In genomic region chr11:63839508-63840355, GRCh38 we compare ENCODE assay signal across 8 cellular contexts. TPM values are rescaled to one million over a fixed set of nuclear protein-coding genes. Genes with fewer than 3 reads are reported as not detected.
DNase-seq lines count a peak whose midpoint lies in the region; ATAC-seq and TF ChIP-seq lines count a peak whose summit lies in the region.

No MANE protein-coding gene starts in this region.

- in situ Hi-C loops in astrocyte of the spinal cord (cut with HindIII; ENCODE audit: low sequenced_read_pairs) = loop anchor here (10.0 kb wide), 1 partner anchor 55 kb away; no protein-coding TSS in a partner anchor

- H3K4me1 ChIP-seq in CD8-positive, alpha-beta memory T cell (ENCODE audit: insufficient read depth, low read length) = peaks cover 38% of the 10 kb centered on the region

- peak overlapping the region; percentile 44 for H3K4me3 ChIP-seq in CD8-positive, alpha-beta memory T cell (ENCODE audit: low read length)
- H3K4me3 ChIP-seq in astrocyte of the spinal cord (ENCODE audit: low read depth, low read length) (peak overlapping the region; percentile 91), kidney epithelial cell (ENCODE audit: low read depth, low read length) (peak overlapping the region; percentile 83)

- H3K36me3 Mint-ChIP-seq in CD8-positive, alpha-beta memory T cell = peaks cover 0 to 48% (median 7%) of the 10 kb centered on the region in 3 donors

- TF ChIP-seq CTCF in astrocyte of the spinal cord (IDR thresholded peaks at IDR 0.05; ENCODE audit: low read depth, low read length) (no peak), kidney epithelial cell (IDR thresholded peaks at IDR 0.05; ENCODE audit: insufficient read depth, low read length, poor library complexity, severe bottlenecking) (no peak)

- H3K4me3 Mint-ChIP-seq in CD8-positive, alpha-beta memory T cell = peak overlapping the region; percentile 87 to 96 (median 90)

- no peaks in the 10 kb centered on the region for H3K27me3 ChIP-seq in CD8-positive, alpha-beta memory T cell (ENCODE audit: insufficient read depth, low read length, poor library complexity, severe bottlenecking)
- H3K27me3 ChIP-seq in kidney epithelial cell (ENCODE audit: control insufficient read depth, insufficient read depth, low read length) = no peaks in the 10 kb centered on the region

- H3K4me1 Mint-ChIP-seq in CD8-positive, alpha-beta memory T cell = peaks cover 61 to 69% (median 68%) of the 10 kb centered on the region in 3 donors

- POLR2A ChIA-PET in CD8-positive, alpha-beta memory T cell (lab: Charles Lee) = interaction anchor here (0.6 to 2.7 kb wide), 5 partner anchors 15 to 478 kb away, joined by 3 to 8 read pairs (median 4); partner anchors contain the start of genes NAA40 and PRDX5

- peak overlapping the region; percentile 80 for H3K27ac ChIP-seq in CD8-positive, alpha-beta memory T cell (ENCODE audit: low read depth, low read length)

- ATAC-seq in GM21723 (IDR thresholded peaks at IDR 0.05; ENCODE audit: unreplicated experiment) = peak; percentile 5

- no peaks in the 10 kb centered on the region for H3K36me3 ChIP-seq in CD8-positive, alpha-beta memory T cell (ENCODE audit: insufficient read depth, low read length)
- H3K36me3 ChIP-seq in kidney epithelial cell (ENCODE audit: control insufficient read depth, insufficient read depth, low read length) = no peaks in the 10 kb centered on the region

- DNase-seq in CD8-positive, alpha-beta memory T cell = peak in 1 of 5 donors; percentile 7
- DNase-seq in astrocyte of the spinal cord (ENCODE audit: low read depth, low spot score) (no peak), kidney epithelial cell (ENCODE audit: low read depth) (no peak), KG1 (lab: John Stamatoyannopoulos, UW) (no peak), pons (ENCODE audit: low spot score) (no peak)
- peak; percentile 27 for DNase-seq in stimulated activated CD4-positive, alpha-beta T cell treated with anti-CD3 and anti-CD28 coated beads, Interleukin-4, amount 100 ng/mL, for 1 hour

- CTCF ChIA-PET in CD8-positive, alpha-beta memory T cell (lab: Charles Lee) = interaction anchor here (2.6 to 11.1 kb wide), 3 partner anchors 44 to 108 kb away, joined by 7 to 225 read pairs (median 21); partner anchors contain the start of gene NAA40

- no peaks in the 10 kb centered on the region for H3K9me3 ChIP-seq in CD8-positive, alpha-beta memory T cell (ENCODE audit: low read length)

- peaks cover 0 to 4% of the 10 kb centered on the region in 2 donors for H3K27me3 Mint-ChIP-seq in CD8-positive, alpha-beta memory T cell

- H3K27ac Mint-ChIP-seq in CD8-positive, alpha-beta memory T cell = peak overlapping the region; percentile 44 to 96 (median 91)

- no peaks in the 10 kb centered on the region for H3K9me3 Mint-ChIP-seq in CD8-positive, alpha-beta memory T cell

TF ChIP-seq in PFSK-1, 5 proteins besides CTCF, POLR2A, EP300 and RAD21:
- TF ChIP-seq SIN3A (IDR thresholded peaks at IDR 0.05; ENCODE audit: borderline replicate concordance, insufficient read depth, low read length) = peak; percentile 41; the same call in 1 of the 2 replicates
- TF ChIP-seq, protein P1, sequence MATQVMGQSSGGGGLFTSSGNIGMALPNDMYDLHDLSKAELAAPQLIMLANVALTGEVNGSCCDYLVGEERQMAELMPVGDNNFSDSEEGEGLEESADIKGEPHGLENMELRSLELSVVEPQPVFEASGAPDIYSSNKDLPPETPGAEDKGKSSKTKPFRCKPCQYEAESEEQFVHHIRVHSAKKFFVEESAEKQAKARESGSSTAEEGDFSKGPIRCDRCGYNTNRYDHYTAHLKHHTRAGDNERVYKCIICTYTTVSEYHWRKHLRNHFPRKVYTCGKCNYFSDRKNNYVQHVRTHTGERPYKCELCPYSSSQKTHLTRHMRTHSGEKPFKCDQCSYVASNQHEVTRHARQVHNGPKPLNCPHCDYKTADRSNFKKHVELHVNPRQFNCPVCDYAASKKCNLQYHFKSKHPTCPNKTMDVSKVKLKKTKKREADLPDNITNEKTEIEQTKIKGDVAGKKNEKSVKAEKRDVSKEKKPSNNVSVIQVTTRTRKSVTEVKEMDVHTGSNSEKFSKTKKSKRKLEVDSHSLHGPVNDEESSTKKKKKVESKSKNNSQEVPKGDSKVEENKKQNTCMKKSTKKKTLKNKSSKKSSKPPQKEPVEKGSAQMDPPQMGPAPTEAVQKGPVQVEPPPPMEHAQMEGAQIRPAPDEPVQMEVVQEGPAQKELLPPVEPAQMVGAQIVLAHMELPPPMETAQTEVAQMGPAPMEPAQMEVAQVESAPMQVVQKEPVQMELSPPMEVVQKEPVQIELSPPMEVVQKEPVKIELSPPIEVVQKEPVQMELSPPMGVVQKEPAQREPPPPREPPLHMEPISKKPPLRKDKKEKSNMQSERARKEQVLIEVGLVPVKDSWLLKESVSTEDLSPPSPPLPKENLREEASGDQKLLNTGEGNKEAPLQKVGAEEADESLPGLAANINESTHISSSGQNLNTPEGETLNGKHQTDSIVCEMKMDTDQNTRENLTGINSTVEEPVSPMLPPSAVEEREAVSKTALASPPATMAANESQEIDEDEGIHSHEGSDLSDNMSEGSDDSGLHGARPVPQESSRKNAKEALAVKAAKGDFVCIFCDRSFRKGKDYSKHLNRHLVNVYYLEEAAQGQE (IDR thresholded peaks at IDR 0.05; ENCODE audit: insufficient read depth in 1 of 2, low read depth in 2 of 2, low read length in 2 of 2) = no peak

RNA-seq across cellular contexts. Expression of gene MARK2, which starts 0.8 kb away (rescaled TPM):
- total RNA-seq in CD8-positive, alpha-beta memory T cell = 10 to 100 TPM; 34.5 to 38.0 TPM
- 72.5 TPM for polyA plus RNA-seq in CD8-positive, alpha-beta memory T cell
- 24.7 TPM for polyA plus RNA-seq in PFSK-1 (2012; ENCODE audit: insufficient read length, low read depth)
- 40.1 and 45.2 TPM in 2 replicates for total RNA-seq in kidney epithelial cell

RNA-seq across cellular contexts. Expression of gene SPINDOC, which starts 26.5 kb away (rescaled TPM):
- total RNA-seq in CD8-positive, alpha-beta memory T cell = 10 to 100 TPM; 38.7 to 41.4 TPM
- polyA plus RNA-seq in CD8-positive, alpha-beta memory T cell = 1.4 TPM
- polyA plus RNA-seq in PFSK-1 (2012; ENCODE audit: insufficient read length, low read depth) = 61.5 TPM
- 40.5 and 41.4 TPM in 2 replicates for total RNA-seq in kidney epithelial cell
